Comparison of ENCODE assay signal across 20 cellular contexts in the genomic region with DNA sequence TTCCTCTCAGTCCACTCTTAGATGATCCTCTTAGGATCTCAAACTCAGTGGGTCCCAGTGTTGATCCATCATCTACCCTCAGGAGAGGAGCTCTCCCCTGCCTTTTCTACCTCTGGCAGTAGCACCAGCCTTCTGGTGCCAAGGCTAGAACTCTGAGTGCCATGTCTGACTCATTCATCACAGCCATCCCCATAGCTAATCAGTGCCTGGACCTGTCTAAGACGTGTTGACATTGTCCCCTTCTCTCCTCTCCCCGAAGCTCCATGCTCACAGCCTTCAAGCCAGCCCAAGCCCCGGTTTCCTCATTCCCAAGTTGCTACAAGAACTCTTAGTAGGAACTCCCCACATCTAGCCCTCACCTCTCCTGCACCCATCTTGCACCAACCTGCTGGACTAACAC.
A peak's percentile ranks its signal among the peaks of the same experiment; 100 is the strongest.
DNase-seq lines count a peak whose midpoint lies in the region; ATAC-seq, FAIRE-seq and TF ChIP-seq lines count a peak whose summit lies in the region.
"Had no signal": no experiment of that assay in that cellular context is flagged by ENCODE, and none has a peak within 500 bp of the region (broad histone marks: within the 10 kb centered on the region; RNA-seq: fewer than 3 reads in every experiment).

No MANE protein-coding gene starts in this region.

- H3K9me2 ChIP-seq in GM23248 (ENCODE audit: insufficient read depth), result no peaks in the 10 kb centered on the region

- H3K9me3 Mint-ChIP-seq in stimulated activated memory B cell treated with anti-CD40 and anti-IgM and Interleukin-4, amounts not matched to agents 10 μg/mL and 1 μg/mL and 100 μg/mL, for 72 hours, result no peaks in the 10 kb centered on the region
- H3K9me3 Mint-ChIP-seq: CD4-positive, CD25-positive, alpha-beta regulatory T cell had no signal

- no peaks in the 10 kb centered on the region for H3F3A ChIP-seq in GM23248 (ENCODE audit: insufficient read depth)

- H3K4me1 ChIP-seq in GM23248 (ENCODE audit: insufficient read depth), result no peaks in the 10 kb centered on the region
- H3K4me1 ChIP-seq: HAP-1 had no signal

- no peak for DNase-seq in Right ventricle myocardium inferior (ENCODE audit: missing footprints)
- DNase-seq in cardiac septum (ENCODE audit: low spot score), result no peak
- DNase-seq in bronchial epithelial cell (ENCODE audit: low read depth), result peak; percentile 46
- DNase-seq in left ventricle myocardium superior, result no peak
- DNase-seq in NOMO-1 treated with dmso at 0.1 percent for 144 hours (lab: John Stamatoyannopoulos, UW; ENCODE audit: unreplicated experiment), result no peak
- DNase-seq in GM23248, result no peak
- DNase-seq: 8988T; CD4-positive, CD25-positive, alpha-beta regulatory T cell; COR-L47; GDM1; IMR-90; NCI-H1417 treated with DMSO at 0.1 percent for 48 hours; NCI-H2029; NCI-H345; NCI-H524 treated with DMSO at 0.1 percent for 48 hours had no signal

- no peak for FAIRE-seq in bronchial epithelial cell (lab: Jason Lieb, UNC)

- peaks cover 43% of the 10 kb centered on the region for H3K4me1 Mint-ChIP-seq in stimulated activated memory B cell treated with anti-CD40 and anti-IgM and Interleukin-4, amounts not matched to agents 10 μg/mL and 1 μg/mL and 100 μg/mL, for 72 hours

- H3K27me3 Mint-ChIP-seq in stimulated activated memory B cell treated with anti-CD40 and anti-IgM and Interleukin-4, amounts not matched to agents 10 μg/mL and 1 μg/mL and 100 μg/mL, for 72 hours, result peaks cover 24% of the 10 kb centered on the region
- H3K27me3 Mint-ChIP-seq: B cell had no signal

- TF ChIP-seq CTCF in bronchial epithelial cell (IDR thresholded peaks at IDR 0.05; ENCODE audit: insufficient read depth, low read length, severe bottlenecking), result no peak

- H3K27ac ChIP-seq in GM23248, result no peak overlapping the region
- H3K27ac ChIP-seq: HL-60 had no signal

- no peaks in the 10 kb centered on the region for H3K36me3 Mint-ChIP-seq in stimulated activated memory B cell treated with anti-CD40 and anti-IgM and Interleukin-4, amounts not matched to agents 10 μg/mL and 1 μg/mL and 100 μg/mL, for 72 hours
- H3K36me3 Mint-ChIP-seq: CD4-positive, CD25-positive, alpha-beta regulatory T cell had no signal

- H4K20me1 ChIP-seq in GM23248 (ENCODE audit: insufficient read depth), result no peaks in the 10 kb centered on the region

- no peak overlapping the region for H2AFZ ChIP-seq in GM23248

- no peak overlapping the region for H3K9ac ChIP-seq in GM23248

- no peak overlapping the region for H3K4me3 ChIP-seq in bronchial epithelial cell (ENCODE audit: low read depth, low read length)
- no peak overlapping the region for H3K4me3 ChIP-seq in GM23248
- H3K4me3 ChIP-seq: HAP-1 had no signal

- in situ Hi-C loops in GM23248 (cut with MboI), result loop anchor here (25.0 kb wide), 2 partner anchors 232 to 657 kb away; no protein-coding TSS in a partner anchor

- WGBS in GM23248 (ENCODE audit: low coverage in 1 of 2, low lambda C conversion rate in 2 of 2, missing lambda C conversion rate in 2 of 2), 2 experiments, result 22 to 23% methylated on average over 3 of the region's 3 CpGs

- intact Hi-C loops in Right ventricle myocardium inferior (cut with DNase I), result loop anchor here (5.0 kb wide), 2 partner anchors 252 to 482 kb away; no protein-coding TSS in a partner anchor
- intact Hi-C loops in cardiac septum (cut with DNase I), result loop anchor here (2.0 kb wide), 1 partner anchor 253 kb away; no protein-coding TSS in a partner anchor
- intact Hi-C loops in left ventricle myocardium superior (cut with micrococcal nuclease), result no loop called here

- no peaks in the 10 kb centered on the region for H3K27me3 ChIP-seq in bronchial epithelial cell (ENCODE audit: control insufficient read depth, insufficient read depth, low read length)
- no peaks in the 10 kb centered on the region for H3K27me3 ChIP-seq in GM23248 (replicated peaks; ENCODE audit: insufficient read depth)

- H3K27ac Mint-ChIP-seq in stimulated activated memory B cell treated with anti-CD40 and anti-IgM and Interleukin-4, amounts not matched to agents 10 μg/mL and 1 μg/mL and 100 μg/mL, for 72 hours, result peak overlapping the region; percentile 22
- H3K27ac Mint-ChIP-seq: B cell had no signal

- no peaks in the 10 kb centered on the region for H3K9me3 ChIP-seq in GM23248 (ENCODE audit: low read depth)
- H3K9me3 ChIP-seq: HAP-1 had no signal

- no peak overlapping the region for H3K4me2 ChIP-seq in GM23248 (ENCODE audit: unreplicated experiment)

- ATAC-seq in Right ventricle myocardium inferior (peak; percentile 53), left ventricle myocardium superior (peak; percentile 76), GM21576 (IDR thresholded peaks at IDR 0.05; ENCODE audit: unreplicated experiment) (no peak)
- no peak for ATAC-seq in stimulated activated memory B cell treated with anti-CD40 and anti-IgM and Interleukin-4, amounts not matched to agents 10 μg/mL and 1 μg/mL and 100 μg/mL, for 72 hours

- H3K79me2 ChIP-seq in GM23248 (ENCODE audit: insufficient read depth), result no peaks in the 10 kb centered on the region

- no peaks in the 10 kb centered on the region for H3K36me3 ChIP-seq in bronchial epithelial cell (ENCODE audit: control insufficient read depth, insufficient read depth, low read length)
- no peaks in the 10 kb centered on the region for H3K36me3 ChIP-seq in GM23248 (ENCODE audit: low read depth)
- H3K36me3 ChIP-seq: HAP-1 had no signal

- H3K4me3 Mint-ChIP-seq in stimulated activated memory B cell treated with anti-CD40 and anti-IgM and Interleukin-4, amounts not matched to agents 10 μg/mL and 1 μg/mL and 100 μg/mL, for 72 hours, result no peak overlapping the region
- H3K4me3 Mint-ChIP-seq: CD4-positive, CD25-positive, alpha-beta regulatory T cell had no signal

Comparison
In these comparisons a context has a peak if more than half of its experiments do, and no peak if none do; other contexts are left out.
1. ATAC-seq: peak in Right ventricle myocardium inferior (single experiment) and left ventricle myocardium superior (single experiment); none in stimulated activated memory B cell treated with anti-CD40 and anti-IgM and Interleukin-4, amounts not matched to agents 10 μg/mL and 1 μg/mL and 100 μg/mL, for 72 hours (single experiment) and GM21576 (single experiment).